In genomic region chr4:31366041-31366440, GRCh38 we compare ENCODE assay signal across 22 cellular contexts.
DNase-seq lines count a peak whose midpoint lies in the region; TF ChIP-seq lines count a peak whose summit lies in the region.
"Had no signal": no experiment of that assay in that cellular context is flagged by ENCODE, and none has a peak within 500 bp of the region (broad histone marks: within the 10 kb centered on the region; RNA-seq: fewer than 3 reads in every experiment).

No MANE protein-coding gene starts in this region.

- H3K79me2 ChIP-seq in GM23248 (ENCODE audit: insufficient read depth) (no peaks in the 10 kb centered on the region), SU-DHL-6 (ENCODE audit: insufficient read depth, low read length) (no peaks in the 10 kb centered on the region), fibroblast of lung (ENCODE audit: control insufficient read depth, insufficient read depth, low read length) (no peaks in the 10 kb centered on the region)

- H3K4me1 Mint-ChIP-seq in Caco-2 (ENCODE audit: low read depth, unreplicated experiment) = no peaks in the 10 kb centered on the region
- H3K4me1 Mint-ChIP-seq: activated CD4-positive, alpha-beta T cell treated with anti-CD3 and anti-CD28 coated beads, Interleukin-2, amount 10 ng/mL, durations not matched to agents 7 days and 5 days; activated T-helper 17 cell treated with anti-CD3 and anti-CD28 coated beads, Interleukin-2, amount 50 U/mL, for 72 hours; brain; naive thymus-derived CD8-positive, alpha-beta T cell had no signal

- no peaks in the 10 kb centered on the region for H3K27me3 Mint-ChIP-seq in Caco-2 (ENCODE audit: insufficient read depth, unreplicated experiment)
- H3K27me3 Mint-ChIP-seq: activated CD4-positive, alpha-beta T cell treated with anti-CD3 and anti-CD28 coated beads, Interleukin-2, amount 10 ng/mL, durations not matched to agents 7 days and 5 days; activated naive CD8-positive, alpha-beta T cell; activated T-helper 17 cell treated with anti-CD3 and anti-CD28 coated beads, Interleukin-2, amount 50 U/mL, for 72 hours; naive thymus-derived CD8-positive, alpha-beta T cell had no signal

- H3K27me3 ChIP-seq in GM23248 (replicated peaks; ENCODE audit: insufficient read depth) (no peaks in the 10 kb centered on the region), SU-DHL-6 (ENCODE audit: low read length) (no peaks in the 10 kb centered on the region), fibroblast of lung (ENCODE audit: control insufficient read depth, insufficient read depth, low read length) (no peaks in the 10 kb centered on the region), Caco-2 (replicated peaks; ENCODE audit: control insufficient read depth, insufficient read depth, low read length) (no peaks in the 10 kb centered on the region)
- H3K27me3 ChIP-seq: gastroesophageal sphincter, sigmoid colon, thyroid gland had no signal

- H3K4me2 ChIP-seq in GM23248 (ENCODE audit: unreplicated experiment) = no peak overlapping the region
- H3K4me2 ChIP-seq in SU-DHL-6 (ENCODE audit: low read depth, low read length, poor library complexity, severe bottlenecking) = no peak overlapping the region
- H3K4me2 ChIP-seq in fibroblast of lung (ENCODE audit: extremely low read depth, insufficient read depth, low read length) = no peak overlapping the region

- H3K36me3 ChIP-seq in GM23248 (ENCODE audit: low read depth) (no peaks in the 10 kb centered on the region), SU-DHL-6 (ENCODE audit: low read length) (no peaks in the 10 kb centered on the region), fibroblast of lung (ENCODE audit: control insufficient read depth, insufficient read depth, low read length) (no peaks in the 10 kb centered on the region), Caco-2 (ENCODE audit: control insufficient read depth, insufficient read depth, low read length) (no peaks in the 10 kb centered on the region)
- H3K36me3 ChIP-seq: gastroesophageal sphincter, sigmoid colon, thyroid gland had no signal

- H3F3A ChIP-seq in GM23248 (ENCODE audit: insufficient read depth) (no peaks in the 10 kb centered on the region), SU-DHL-6 (ENCODE audit: insufficient read depth) (no peaks in the 10 kb centered on the region)

- H4K20me1 ChIP-seq in GM23248 (ENCODE audit: insufficient read depth) (no peaks in the 10 kb centered on the region), SU-DHL-6 (ENCODE audit: low read depth, low read length) (no peaks in the 10 kb centered on the region), fibroblast of lung (ENCODE audit: control insufficient read depth, extremely low read depth, insufficient read depth, low read length) (no peaks in the 10 kb centered on the region)

- H3K9me3 Mint-ChIP-seq in Caco-2 (ENCODE audit: unreplicated experiment) = peaks cover 12% of the 10 kb centered on the region

- no peaks in the 10 kb centered on the region for H3K36me3 Mint-ChIP-seq in Caco-2 (ENCODE audit: insufficient read depth, unreplicated experiment)
- H3K36me3 Mint-ChIP-seq: activated naive CD8-positive, alpha-beta T cell; brain; naive thymus-derived CD8-positive, alpha-beta T cell had no signal

- no peak overlapping the region for H3K9ac ChIP-seq in GM23248
- H3K9ac ChIP-seq in SU-DHL-6 (ENCODE audit: low read length) = no peak overlapping the region
- H3K9ac ChIP-seq in fibroblast of lung (ENCODE audit: insufficient read depth, low read length) = no peak overlapping the region

- no peak overlapping the region for H3K4me3 Mint-ChIP-seq in Caco-2 (ENCODE audit: unreplicated experiment)
- H3K4me3 Mint-ChIP-seq: activated CD4-positive, alpha-beta T cell treated with anti-CD3 and anti-CD28 coated beads, Interleukin-2, amount 10 ng/mL, durations not matched to agents 7 days and 5 days; activated naive CD8-positive, alpha-beta T cell; activated T-helper 17 cell treated with anti-CD3 and anti-CD28 coated beads, Interleukin-2, amount 50 U/mL, for 72 hours; brain; naive thymus-derived CD8-positive, alpha-beta T cell had no signal

- no TSS peak for BruUV-seq in Caco-2 (replicated peaks; lab: Mats Ljungman, UMichigan)

- H3K9me3 ChIP-seq in GM23248 (ENCODE audit: low read depth) (no peaks in the 10 kb centered on the region), SU-DHL-6 (ENCODE audit: insufficient read depth, low read length) (no peaks in the 10 kb centered on the region), fibroblast of lung (ENCODE audit: control insufficient read depth, insufficient read depth, low read depth, low read length) (no peaks in the 10 kb centered on the region), Caco-2 (no peaks in the 10 kb centered on the region)
- H3K9me3 ChIP-seq: gastroesophageal sphincter, sigmoid colon, thyroid gland had no signal

- intact Hi-C loops in posterior vena cava (cut with DNase I) (no loop called here), Caco-2 (cut with micrococcal nuclease; ENCODE audit: unreplicated experiment) (no loop called here)

- in situ Hi-C loops in GM23248 (cut with MboI) = no loop called here

- POLR2A ChIA-PET in Caco-2 (lab: Charles Lee) = no interaction called here

- TF ChIP-seq CTCF in SU-DHL-6 (IDR thresholded peaks at IDR 0.05; ENCODE audit: insufficient read depth, low read length, poor library complexity, severe bottlenecking) (no peak), fibroblast of lung (conservative IDR thresholded peaks at IDR 0.05 in 1 of 2, IDR thresholded peaks at IDR 0.05 in 1 of 2; ENCODE audit: low read depth in 1 of 2, low read length in 2 of 2) (no peak), Caco-2 (IDR thresholded peaks at IDR 0.05; ENCODE audit: insufficient read depth in 1 of 2, low read depth in 1 of 2, low read length in 1 of 2, severe bottlenecking in 1 of 2, unreplicated experiment in 1 of 2) (no peak)

- CTCF ChIA-PET in Caco-2 (lab: Charles Lee) = no interaction called here

- H3K27ac ChIP-seq in GM23248 (no peak overlapping the region), SU-DHL-6 (ENCODE audit: low read depth, low read length) (no peak overlapping the region), fibroblast of lung (ENCODE audit: insufficient read depth, low read length) (no peak overlapping the region)
- H3K27ac ChIP-seq: gastroesophageal sphincter, sigmoid colon, thyroid gland had no signal

- H2AFZ ChIP-seq in GM23248 (no peak overlapping the region), SU-DHL-6 (ENCODE audit: low read depth, low read length, severe bottlenecking) (peak overlapping the region; percentile 16), fibroblast of lung (ENCODE audit: low read length) (no peak overlapping the region)

- no peak overlapping the region for H3K27ac Mint-ChIP-seq in Caco-2 (ENCODE audit: unreplicated experiment)
- H3K27ac Mint-ChIP-seq: activated CD4-positive, alpha-beta T cell treated with anti-CD3 and anti-CD28 coated beads, Interleukin-2, amount 10 ng/mL, durations not matched to agents 7 days and 5 days; activated naive CD8-positive, alpha-beta T cell; activated T-helper 17 cell treated with anti-CD3 and anti-CD28 coated beads, Interleukin-2, amount 50 U/mL, for 72 hours; brain; naive thymus-derived CD8-positive, alpha-beta T cell had no signal

- 0% methylated on average over 1 of the region's 1 CpG for WGBS in GM23248 (ENCODE audit: low coverage in 1 of 2, low lambda C conversion rate in 2 of 2, missing lambda C conversion rate in 2 of 2), 2 experiments

- H3K4me1 ChIP-seq in GM23248 (ENCODE audit: insufficient read depth) = no peaks in the 10 kb centered on the region
- H3K4me1 ChIP-seq in fibroblast of lung (ENCODE audit: control insufficient read depth, extremely low read depth, insufficient read depth, low read length) = no peaks in the 10 kb centered on the region
- no peaks in the 10 kb centered on the region for H3K4me1 ChIP-seq in Caco-2
- H3K4me1 ChIP-seq: gastroesophageal sphincter, sigmoid colon had no signal

- no peaks in the 10 kb centered on the region for H3K9me2 ChIP-seq in GM23248 (ENCODE audit: insufficient read depth)
- H3K9me2 ChIP-seq in SU-DHL-6 (replicated peaks; ENCODE audit: insufficient read depth, low read length) = no peaks in the 10 kb centered on the region

- H3K4me3 ChIP-seq in GM23248 = no peak overlapping the region
- no peak overlapping the region for H3K4me3 ChIP-seq in SU-DHL-6 (ENCODE audit: insufficient read depth, low read length, poor library complexity, severe bottlenecking)
- H3K4me3 ChIP-seq in fibroblast of lung (replicated peaks in 1 of 4; ENCODE audit: control extremely low read depth in 1 of 4, insufficient read depth in 1 of 4, low read depth in 3 of 4, low read length in 4 of 4) = no peak overlapping the region
- H3K4me3 ChIP-seq in skeletal muscle cell (ENCODE audit: low read depth, low read length) = no peak overlapping the region
- no peak overlapping the region for H3K4me3 ChIP-seq in Caco-2 (ENCODE audit: low read depth, low read length)
- H3K4me3 ChIP-seq: gastroesophageal sphincter, sigmoid colon, thyroid gland had no signal

- DNase-seq in GM23248 (peak; percentile 1), fibroblast of lung (ENCODE audit: low read depth in 2 of 2) (peak; percentile 9 to 67), skeletal muscle cell (ENCODE audit: low read depth) (peak; percentile 10), posterior vena cava (ENCODE audit: low spot score) (no peak), Caco-2 (no peak), pons (ENCODE audit: low spot score) (no peak)
- DNase-seq: activated CD4-positive, alpha-beta T cell treated with anti-CD3 and anti-CD28 coated beads, Interleukin-2, amount 10 ng/mL, durations not matched to agents 7 days and 5 days; AML-193; dermis blood vessel endothelial cell; naive thymus-derived CD8-positive, alpha-beta T cell; NCI-H1417 treated with DMSO at 0.1 percent for 48 hours; NCI-H526; SHP77; sigmoid colon; stimulated activated CD4-positive, alpha-beta T cell treated with anti-CD3 and anti-CD28 coated beads, Interleukin-1b, Interleukin-23, amount 100 ng/mL, for 48 hours; stimulated activated naive CD8-positive, alpha-beta T cell treated with anti-CD3 and anti-CD28 coated beads, Interleukin-15, Interleukin-2, amounts not matched to agents 100 U/mL and 50 U/mL, for 24 hours; thyroid gland had no signal

Comparison
In these comparisons a context has a peak if more than half of its experiments do, and no peak if none do; other contexts are left out.
1. DNase-seq: peak in GM23248 (single experiment), fibroblast of lung (2 of 2) and skeletal muscle cell (single experiment); none in posterior vena cava (single experiment), Caco-2 (0 of 2) and pons (single experiment).